ENCODE assay signal across 2 cellular contexts in genomic region chr13:51594432-51594831, GRCh38.
TF ChIP-seq lines count a peak whose summit lies in the region.

No MANE protein-coding gene starts in this region.

TF ChIP-seq in IMR-90, 13 proteins besides CTCF, POLR2A, EP300 and RAD21:
- no peak for TF ChIP-seq RFX5 (IDR thresholded peaks at IDR 0.05; ENCODE audit: low read depth, low read length)
- TF ChIP-seq CHD1 (IDR thresholded peaks at IDR 0.05; ENCODE audit: low read depth, low read length), result no peak
- TF ChIP-seq ELK1 (IDR thresholded peaks at IDR 0.05; ENCODE audit: borderline replicate concordance, low read depth, low read length), result no peak
- no peak for TF ChIP-seq SMC3 (IDR thresholded peaks at IDR 0.05; ENCODE audit: low read depth, low read length)
- TF ChIP-seq MAZ (IDR thresholded peaks at IDR 0.05; ENCODE audit: borderline replicate concordance, low read depth, low read length), result no peak
- no peak for TF ChIP-seq NFE2L2 (IDR thresholded peaks at IDR 0.05; ENCODE audit: low read depth, low read length)
- TF ChIP-seq CEBPB (IDR thresholded peaks at IDR 0.05; ENCODE audit: low read depth, low read length), result no peak
- no peak for TF ChIP-seq MAFK (IDR thresholded peaks at IDR 0.05; ENCODE audit: low read depth, low read length)
- TF ChIP-seq FOS (IDR thresholded peaks at IDR 0.05; ENCODE audit: low read depth, low read length), result no peak
- TF ChIP-seq BHLHE40 (IDR thresholded peaks at IDR 0.05; ENCODE audit: low read depth, low read length), result no peak
- no peak for TF ChIP-seq USF2 (IDR thresholded peaks at IDR 0.05; ENCODE audit: low read depth, low read length)
- no peak for TF ChIP-seq RCOR1 (IDR thresholded peaks at IDR 0.05; ENCODE audit: insufficient replicate concordance, low read length)
- no peak for TF ChIP-seq MXI1 (IDR thresholded peaks at IDR 0.05; ENCODE audit: borderline replicate concordance, low read depth, low read length)

TF ChIP-seq in K562, 482 proteins besides CTCF, POLR2A, EP300 and RAD21:
- no peak for TF ChIP-seq XRCC3 (IDR thresholded peaks at IDR 0.05)
- TF ChIP-seq, protein P1, sequence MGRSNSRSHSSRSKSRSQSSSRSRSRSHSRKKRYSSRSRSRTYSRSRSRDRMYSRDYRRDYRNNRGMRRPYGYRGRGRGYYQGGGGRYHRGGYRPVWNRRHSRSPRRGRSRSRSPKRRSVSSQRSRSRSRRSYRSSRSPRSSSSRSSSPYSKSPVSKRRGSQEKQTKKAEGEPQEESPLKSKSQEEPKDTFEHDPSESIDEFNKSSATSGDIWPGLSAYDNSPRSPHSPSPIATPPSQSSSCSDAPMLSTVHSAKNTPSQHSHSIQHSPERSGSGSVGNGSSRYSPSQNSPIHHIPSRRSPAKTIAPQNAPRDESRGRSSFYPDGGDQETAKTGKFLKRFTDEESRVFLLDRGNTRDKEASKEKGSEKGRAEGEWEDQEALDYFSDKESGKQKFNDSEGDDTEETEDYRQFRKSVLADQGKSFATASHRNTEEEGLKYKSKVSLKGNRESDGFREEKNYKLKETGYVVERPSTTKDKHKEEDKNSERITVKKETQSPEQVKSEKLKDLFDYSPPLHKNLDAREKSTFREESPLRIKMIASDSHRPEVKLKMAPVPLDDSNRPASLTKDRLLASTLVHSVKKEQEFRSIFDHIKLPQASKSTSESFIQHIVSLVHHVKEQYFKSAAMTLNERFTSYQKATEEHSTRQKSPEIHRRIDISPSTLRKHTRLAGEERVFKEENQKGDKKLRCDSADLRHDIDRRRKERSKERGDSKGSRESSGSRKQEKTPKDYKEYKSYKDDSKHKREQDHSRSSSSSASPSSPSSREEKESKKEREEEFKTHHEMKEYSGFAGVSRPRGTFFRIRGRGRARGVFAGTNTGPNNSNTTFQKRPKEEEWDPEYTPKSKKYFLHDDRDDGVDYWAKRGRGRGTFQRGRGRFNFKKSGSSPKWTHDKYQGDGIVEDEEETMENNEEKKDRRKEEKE (IDR thresholded peaks at IDR 0.05; ENCODE audit: borderline replicate concordance in 1 of 2, control insufficient read depth in 1 of 2, low read depth in 2 of 2, low read length in 1 of 2), result no peak
- no peak for TF ChIP-seq SMAD4 (CRISPR knock-in tag; conservative IDR thresholded peaks at IDR 0.05)
- no peak for TF ChIP-seq ZFPM2 (CRISPR knock-in tag; IDR thresholded peaks at IDR 0.05)
- no peak for TF ChIP-seq SP2 (IDR thresholded peaks at IDR 0.05; ENCODE audit: extremely low read depth, low read depth, low read length, poor library complexity, severe bottlenecking)
- TF ChIP-seq ZNF280A (IDR thresholded peaks at IDR 0.05; ENCODE audit: low read depth, partially characterized antibody), result no peak
- TF ChIP-seq, protein P2, sequence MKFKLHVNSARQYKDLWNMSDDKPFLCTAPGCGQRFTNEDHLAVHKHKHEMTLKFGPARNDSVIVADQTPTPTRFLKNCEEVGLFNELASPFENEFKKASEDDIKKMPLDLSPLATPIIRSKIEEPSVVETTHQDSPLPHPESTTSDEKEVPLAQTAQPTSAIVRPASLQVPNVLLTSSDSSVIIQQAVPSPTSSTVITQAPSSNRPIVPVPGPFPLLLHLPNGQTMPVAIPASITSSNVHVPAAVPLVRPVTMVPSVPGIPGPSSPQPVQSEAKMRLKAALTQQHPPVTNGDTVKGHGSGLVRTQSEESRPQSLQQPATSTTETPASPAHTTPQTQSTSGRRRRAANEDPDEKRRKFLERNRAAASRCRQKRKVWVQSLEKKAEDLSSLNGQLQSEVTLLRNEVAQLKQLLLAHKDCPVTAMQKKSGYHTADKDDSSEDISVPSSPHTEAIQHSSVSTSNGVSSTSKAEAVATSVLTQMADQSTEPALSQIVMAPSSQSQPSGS (CRISPR knock-in tag; IDR thresholded peaks at IDR 0.05), result no peak
- TF ChIP-seq KDM1A (IDR thresholded peaks at IDR 0.05), result peak in 1 of 2 experiments; percentile 19; a peak in 1 of 4 replicates
- no peak for TF ChIP-seq ZNF717 (CRISPR knock-in tag; IDR thresholded peaks at IDR 0.05)
- no peak for TF ChIP-seq ZNF347 (CRISPR knock-in tag; IDR thresholded peaks at IDR 0.05; ENCODE audit: low read depth)
- TF ChIP-seq ARID1B (IDR thresholded peaks at IDR 0.05), result peak; percentile 38; the same call in 1 of the 2 replicates
- peak; percentile 42; the same call in 1 of the 2 replicates for TF ChIP-seq TCF3 (CRISPR knock-in tag; IDR thresholded peaks at IDR 0.05)
- no peak for TF ChIP-seq ZNF184 (CRISPR knock-in tag; IDR thresholded peaks at IDR 0.05)
- no peak for TF ChIP-seq TFE3 (CRISPR knock-in tag; IDR thresholded peaks at IDR 0.05)
- no peak for TF ChIP-seq MCM3 (IDR thresholded peaks at IDR 0.05)
- TF ChIP-seq CBFA2T2 (conservative IDR thresholded peaks at IDR 0.05), result peak; percentile 33; the same call in 1 of the 2 replicates
- no peak for TF ChIP-seq BDP1 (IDR thresholded peaks at IDR 0.05; ENCODE audit: insufficient read depth, insufficient read length)
- no peak for TF ChIP-seq JUNB (CRISPR knock-in tag; conservative IDR thresholded peaks at IDR 0.05)
- no peak for TF ChIP-seq ZC3H8 (IDR thresholded peaks at IDR 0.05)
- TF ChIP-seq SAP30 (IDR thresholded peaks at IDR 0.05; ENCODE audit: borderline replicate concordance, insufficient read depth, low read depth, low read length, poor library complexity, severe bottlenecking), result no peak
- TF ChIP-seq ZBTB43 (CRISPR knock-in tag; IDR thresholded peaks at IDR 0.05), result no peak
- no peak for TF ChIP-seq POLR3A (IDR thresholded peaks at IDR 0.05; ENCODE audit: borderline replicate concordance, extremely low read depth, insufficient read depth, insufficient read length)
- no peak for TF ChIP-seq TSC22D4 (tag; IDR thresholded peaks at IDR 0.05)
- TF ChIP-seq SRSF7 (optimal IDR thresholded peaks at IDR 0.05; ENCODE audit: low read depth, low read length), result no peak
- no peak for TF ChIP-seq HINFP (tag; conservative IDR thresholded peaks at IDR 0.05; ENCODE audit: low read depth)
- TF ChIP-seq FOXK2 (conservative IDR thresholded peaks at IDR 0.05 in 1 of 2, IDR thresholded peaks at IDR 0.05 in 1 of 2; ENCODE audit: low read depth in 2 of 2), result no peak
- TF ChIP-seq TAL1 (IDR thresholded peaks at IDR 0.05), result peak; percentile 50
- TF ChIP-seq ZNF395 (CRISPR knock-in tag; IDR thresholded peaks at IDR 0.05), result no peak
- TF ChIP-seq DLX4 (CRISPR knock-in tag; IDR thresholded peaks at IDR 0.05), result no peak
- no peak for TF ChIP-seq HNRNPUL1 (IDR thresholded peaks at IDR 0.05; ENCODE audit: low read length)
- peak; percentile 63 for TF ChIP-seq CBFA2T3 (IDR thresholded peaks at IDR 0.05)
- no peak for TF ChIP-seq SMARCC2 (IDR thresholded peaks at IDR 0.05; ENCODE audit: low read depth)
- TF ChIP-seq ELF2 (CRISPR knock-in tag; IDR thresholded peaks at IDR 0.05), result no peak
- TF ChIP-seq COPS2 (conservative IDR thresholded peaks at IDR 0.05), result no peak
- TF ChIP-seq TEAD4 (IDR thresholded peaks at IDR 0.05; ENCODE audit: low read length), result peak; percentile 67
- TF ChIP-seq TEAD4 (CRISPR knock-in tag; IDR thresholded peaks at IDR 0.05; ENCODE audit: borderline replicate concordance), result no peak
